ENCODE assay signal across 12 cellular contexts in the genomic region with DNA sequence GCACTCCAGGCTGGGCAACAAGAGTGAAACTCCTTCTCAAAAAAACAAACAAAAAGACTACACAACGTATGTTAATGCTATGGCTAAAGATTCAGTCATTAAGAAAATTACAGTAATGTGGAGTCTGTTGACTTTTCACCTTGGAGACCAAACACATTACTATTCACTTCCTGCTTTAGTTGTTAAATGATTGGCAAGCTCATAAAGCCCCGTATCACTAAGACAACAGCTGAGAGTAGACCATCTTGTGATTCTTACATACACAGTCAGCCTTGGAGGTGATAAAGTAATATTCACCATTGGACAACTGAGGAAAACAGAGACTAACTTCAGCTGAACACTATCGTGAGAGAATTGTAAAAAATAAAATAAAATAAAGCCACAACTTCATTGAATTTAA.
DNase-seq lines count a peak whose midpoint lies in the region; ATAC-seq and TF ChIP-seq lines count a peak whose summit lies in the region.
"Had no signal": no experiment of that assay in that cellular context is flagged by ENCODE, and none has a peak within 500 bp of the region (broad histone marks: within the 10 kb centered on the region; RNA-seq: fewer than 3 reads in every experiment).

No MANE protein-coding gene starts in this region.

- no peak overlapping the region for H3K18ac ChIP-seq in trophoblast cell (ENCODE audit: low read length)

- no peak overlapping the region for H3K9ac ChIP-seq in trophoblast cell (ENCODE audit: low read length)

- no peak overlapping the region for H2BK5ac ChIP-seq in trophoblast cell (ENCODE audit: low read depth, low read length, poor library complexity)

- H3K4me1 Mint-ChIP-seq in WTC11, result no peaks in the 10 kb centered on the region

- H3K4me1 ChIP-seq in trophoblast cell (ENCODE audit: control insufficient read depth in 1 of 2, insufficient read depth in 2 of 2, low read length in 2 of 2) (no peaks in the 10 kb centered on the region), gastroesophageal sphincter (no peaks in the 10 kb centered on the region)

- H2BK120ac ChIP-seq in trophoblast cell (ENCODE audit: insufficient read depth, low read length, poor library complexity), result no peak overlapping the region

- H4K8ac ChIP-seq in trophoblast cell (ENCODE audit: low read depth, low read length), result no peak overlapping the region

- H3K79me1 ChIP-seq in trophoblast cell (ENCODE audit: low read length), result no peaks in the 10 kb centered on the region

- H2AFZ ChIP-seq in trophoblast cell (ENCODE audit: insufficient read depth, low read length, poor library complexity), result no peak overlapping the region

- TF ChIP-seq CTCF in NB4 (IDR thresholded peaks at IDR 0.05; ENCODE audit: low read depth, low read length) (no peak), cardiac fibroblast (IDR thresholded peaks at IDR 0.05; ENCODE audit: low read depth, low read length) (no peak), gastroesophageal sphincter (IDR thresholded peaks at IDR 0.05) (no peak), WTC11 (IDR thresholded peaks at IDR 0.05) (no peak)

- H3K27me3 ChIP-seq in trophoblast cell (ENCODE audit: insufficient read depth, low read length) (no peaks in the 10 kb centered on the region), gastroesophageal sphincter (no peaks in the 10 kb centered on the region)

- H3K14ac ChIP-seq in trophoblast cell (ENCODE audit: low read length), result no peak overlapping the region

- TF ChIP-seq POLR2A in NB4 (IDR thresholded peaks at IDR 0.05; ENCODE audit: extremely low read depth, insufficient read length) (no peak), gastroesophageal sphincter (IDR thresholded peaks at IDR 0.05) (no peak)

- H3K27ac Mint-ChIP-seq in WTC11, result no peak overlapping the region

- no peak overlapping the region for H3K23ac ChIP-seq in trophoblast cell (ENCODE audit: low read length)

- no peak overlapping the region for H2AK5ac ChIP-seq in trophoblast cell (ENCODE audit: low read length)

- no peaks in the 10 kb centered on the region for H3K79me2 ChIP-seq in trophoblast cell (ENCODE audit: control insufficient read depth, insufficient read depth, low read length, poor library complexity)

- no peaks in the 10 kb centered on the region for H3K27me3 Mint-ChIP-seq in WTC11 (ENCODE audit: low read depth)

- POLR2A ChIA-PET in WTC11 (lab: Charles Lee), result no interaction called here

- WGBS in trophoblast cell (ENCODE audit: extremely low coverage, insufficient coverage, insufficient read length), result no CpG with 5 or more reads among the region's 3 CpGs
- 25 to 43% methylated on average over 3 of the region's 3 CpGs for WGBS in gastroesophageal sphincter (ENCODE audit: low coverage in 1 of 2), 2 donors

- no peaks in the 10 kb centered on the region for H3K36me3 Mint-ChIP-seq in WTC11

- H3K9me3 ChIP-seq in trophoblast cell (ENCODE audit: insufficient read depth, low read depth, low read length), result no peaks in the 10 kb centered on the region
- H3K9me3 ChIP-seq in gastroesophageal sphincter, result no peaks in the 10 kb centered on the region

- peak; percentile 57 for ATAC-seq in GM19463 (IDR thresholded peaks at IDR 0.05; ENCODE audit: unreplicated experiment)
- ATAC-seq in gastroesophageal sphincter, result no peak
- no peak for ATAC-seq in WTC11

- no peak overlapping the region for H3K4me2 ChIP-seq in trophoblast cell (ENCODE audit: low read length)

- H3K4me3 Mint-ChIP-seq in WTC11, result no peak overlapping the region

- no peak overlapping the region for H3K4ac ChIP-seq in trophoblast cell (ENCODE audit: low read depth, low read length)

- no peaks in the 10 kb centered on the region for H3K9me3 Mint-ChIP-seq in WTC11

- H3K36me3 ChIP-seq in trophoblast cell (ENCODE audit: control insufficient read depth in 1 of 2, insufficient read depth in 2 of 2, low read length in 2 of 2) (no peaks in the 10 kb centered on the region), gastroesophageal sphincter (no peaks in the 10 kb centered on the region)

- no peak overlapping the region for H4K12ac ChIP-seq in trophoblast cell (ENCODE audit: low read depth, low read length)

- H2BK12ac ChIP-seq in trophoblast cell (ENCODE audit: low read length), result no peak overlapping the region

- CTCF ChIA-PET in WTC11 (lab: Charles Lee), result no interaction called here

- no peak overlapping the region for H4K91ac ChIP-seq in trophoblast cell (ENCODE audit: low read depth, low read length)

- DNase-seq in NB4 (ENCODE audit: low read depth) (peak; percentile 7), cardiac fibroblast (ENCODE audit: low read depth in 2 of 2) (peak; percentile 21 to 58), trophoblast cell (peak; percentile 9 to 70), WTC11 (ENCODE audit: low spot score) (no peak), DMS114 treated with DMSO at 0.1 percent for 48 hours (lab: John Stamatoyannopoulos, UW; ENCODE audit: unreplicated experiment) (no peak), nucleus accumbens (lab: John Stamatoyannopoulos, UW) (no peak)
- DNase-seq: EL, left cardiac atrium, NCI-H446 treated with DMSO at 0.1 percent for 48 hours, right cardiac atrium had no signal

- H3K4me3 ChIP-seq in NB4 (ENCODE audit: low read depth, low read length) (no peak overlapping the region), cardiac fibroblast (replicated peaks in 1 of 2; ENCODE audit: low read depth in 2 of 2, low read length in 2 of 2) (no peak overlapping the region), trophoblast cell (ENCODE audit: low read depth, low read length) (no peak overlapping the region), gastroesophageal sphincter (no peak overlapping the region)

- no peak for TF ChIP-seq EP300 in gastroesophageal sphincter (IDR thresholded peaks at IDR 0.05)

- H3K27ac ChIP-seq in trophoblast cell (ENCODE audit: low read depth, low read length), result no peak overlapping the region
- no peak overlapping the region for H3K27ac ChIP-seq in gastroesophageal sphincter

TF ChIP-seq in WTC11, 78 proteins besides CTCF, POLR2A, EP300 and RAD21 (continues in another document):
- TF ChIP-seq, protein P1, sequence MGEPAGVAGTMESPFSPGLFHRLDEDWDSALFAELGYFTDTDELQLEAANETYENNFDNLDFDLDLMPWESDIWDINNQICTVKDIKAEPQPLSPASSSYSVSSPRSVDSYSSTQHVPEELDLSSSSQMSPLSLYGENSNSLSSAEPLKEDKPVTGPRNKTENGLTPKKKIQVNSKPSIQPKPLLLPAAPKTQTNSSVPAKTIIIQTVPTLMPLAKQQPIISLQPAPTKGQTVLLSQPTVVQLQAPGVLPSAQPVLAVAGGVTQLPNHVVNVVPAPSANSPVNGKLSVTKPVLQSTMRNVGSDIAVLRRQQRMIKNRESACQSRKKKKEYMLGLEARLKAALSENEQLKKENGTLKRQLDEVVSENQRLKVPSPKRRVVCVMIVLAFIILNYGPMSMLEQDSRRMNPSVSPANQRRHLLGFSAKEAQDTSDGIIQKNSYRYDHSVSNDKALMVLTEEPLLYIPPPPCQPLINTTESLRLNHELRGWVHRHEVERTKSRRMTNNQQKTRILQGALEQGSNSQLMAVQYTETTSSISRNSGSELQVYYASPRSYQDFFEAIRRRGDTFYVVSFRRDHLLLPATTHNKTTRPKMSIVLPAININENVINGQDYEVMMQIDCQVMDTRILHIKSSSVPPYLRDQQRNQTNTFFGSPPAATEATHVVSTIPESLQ (CRISPR knock-in tag; IDR thresholded peaks at IDR 0.05), result no peak
- TF ChIP-seq GABPB1 (CRISPR knock-in tag; IDR thresholded peaks at IDR 0.05), result no peak
- no peak for TF ChIP-seq IRF1 (CRISPR knock-in tag; IDR thresholded peaks at IDR 0.05)
- no peak for TF ChIP-seq ZNF219 (CRISPR knock-in tag; IDR thresholded peaks at IDR 0.05; ENCODE audit: borderline replicate concordance)
- no peak for TF ChIP-seq TCF7 (CRISPR knock-in tag; IDR thresholded peaks at IDR 0.05; ENCODE audit: low read depth)
- no peak for TF ChIP-seq ELF4 (CRISPR knock-in tag; IDR thresholded peaks at IDR 0.05; ENCODE audit: low read depth)
- TF ChIP-seq CREM (CRISPR knock-in tag; IDR thresholded peaks at IDR 0.05), result no peak
- TF ChIP-seq ATF1 (CRISPR knock-in tag; IDR thresholded peaks at IDR 0.05), result no peak
- no peak for TF ChIP-seq ZNF423 (CRISPR knock-in tag; IDR thresholded peaks at IDR 0.05)
- TF ChIP-seq, protein P2, sequence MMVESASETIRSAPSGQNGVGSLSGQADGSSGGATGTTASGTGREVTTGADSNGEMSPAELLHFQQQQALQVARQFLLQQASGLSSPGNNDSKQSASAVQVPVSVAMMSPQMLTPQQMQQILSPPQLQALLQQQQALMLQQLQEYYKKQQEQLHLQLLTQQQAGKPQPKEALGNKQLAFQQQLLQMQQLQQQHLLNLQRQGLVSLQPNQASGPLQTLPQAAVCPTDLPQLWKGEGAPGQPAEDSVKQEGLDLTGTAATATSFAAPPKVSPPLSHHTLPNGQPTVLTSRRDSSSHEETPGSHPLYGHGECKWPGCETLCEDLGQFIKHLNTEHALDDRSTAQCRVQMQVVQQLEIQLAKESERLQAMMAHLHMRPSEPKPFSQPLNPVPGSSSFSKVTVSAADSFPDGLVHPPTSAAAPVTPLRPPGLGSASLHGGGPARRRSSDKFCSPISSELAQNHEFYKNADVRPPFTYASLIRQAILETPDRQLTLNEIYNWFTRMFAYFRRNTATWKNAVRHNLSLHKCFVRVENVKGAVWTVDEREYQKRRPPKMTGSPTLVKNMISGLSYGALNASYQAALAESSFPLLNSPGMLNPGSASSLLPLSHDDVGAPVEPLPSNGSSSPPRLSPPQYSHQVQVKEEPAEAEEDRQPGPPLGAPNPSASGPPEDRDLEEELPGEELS (CRISPR knock-in tag; IDR thresholded peaks at IDR 0.05), result no peak
- TF ChIP-seq, protein P3, sequence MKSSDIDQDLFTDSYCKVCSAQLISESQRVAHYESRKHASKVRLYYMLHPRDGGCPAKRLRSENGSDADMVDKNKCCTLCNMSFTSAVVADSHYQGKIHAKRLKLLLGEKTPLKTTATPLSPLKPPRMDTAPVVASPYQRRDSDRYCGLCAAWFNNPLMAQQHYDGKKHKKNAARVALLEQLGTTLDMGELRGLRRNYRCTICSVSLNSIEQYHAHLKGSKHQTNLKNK (CRISPR knock-in tag; IDR thresholded peaks at IDR 0.05), result no peak
- TF ChIP-seq TEAD4 (CRISPR knock-in tag; IDR thresholded peaks at IDR 0.05), result no peak
- no peak for TF ChIP-seq GRHL2 (CRISPR knock-in tag; IDR thresholded peaks at IDR 0.05; ENCODE audit: insufficient replicate concordance, severe bottlenecking)
- no peak for TF ChIP-seq OVOL2 (CRISPR knock-in tag; IDR thresholded peaks at IDR 0.05; ENCODE audit: borderline replicate concordance)
- no peak for TF ChIP-seq PRRX2 (CRISPR knock-in tag; IDR thresholded peaks at IDR 0.05)

Comparison
In these comparisons a context has a peak if more than half of its experiments do, and no peak if none do; other contexts are left out.
1. DNase-seq: peak in NB4 (single experiment), cardiac fibroblast (2 of 2) and trophoblast cell (2 of 2); none in WTC11 (single experiment), DMS114 treated with DMSO at 0.1 percent for 48 hours (single experiment) and nucleus accumbens (0 of 56).